In the genomic region with DNA sequence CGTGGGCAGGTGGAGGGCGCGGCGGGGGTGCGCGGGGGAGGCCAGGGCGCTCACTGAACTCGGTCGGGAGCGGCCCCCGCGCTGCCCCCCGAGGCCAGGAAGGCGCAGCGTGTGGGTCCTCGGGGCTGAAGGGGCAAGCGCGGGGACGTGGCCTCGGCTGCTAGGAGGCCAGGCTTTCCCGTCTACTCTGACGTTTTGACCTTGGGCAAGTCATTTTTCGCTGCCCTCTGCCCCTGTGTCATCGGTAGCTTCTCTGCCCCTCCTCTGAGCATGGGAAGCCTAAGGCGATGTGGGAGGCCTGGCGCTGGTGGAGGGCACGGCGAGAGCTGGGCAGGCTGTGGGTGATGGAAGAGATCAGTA, we compare ENCODE assay signal across 1 cellular context.
TF ChIP-seq lines count a peak whose summit lies in the region.

No MANE protein-coding gene starts in this region.

TF ChIP-seq in H1, 55 proteins besides CTCF, POLR2A, EP300 and RAD21:
- no peak for TF ChIP-seq RNF2 (IDR thresholded peaks at IDR 0.05; ENCODE audit: borderline replicate concordance, low read depth, low read length, missing control alignments, poor library complexity, severe bottlenecking)
- no peak for TF ChIP-seq FOSL1 (IDR thresholded peaks at IDR 0.05; ENCODE audit: insufficient read depth, low read depth, low read length)
- peak; percentile 20 for TF ChIP-seq KDM4A (IDR thresholded peaks at IDR 0.05; ENCODE audit: low read depth, low read length, severe bottlenecking)
- TF ChIP-seq TAF7 (optimal IDR thresholded peaks at IDR 0.05; ENCODE audit: borderline replicate concordance, low read depth, low read length): no peak
- no peak for TF ChIP-seq BRCA1 (IDR thresholded peaks at IDR 0.05; ENCODE audit: low read depth, low read length)
- no peak for TF ChIP-seq CEBPB (IDR thresholded peaks at IDR 0.05; ENCODE audit: low read depth, low read length)
- TF ChIP-seq ASH2L (IDR thresholded peaks at IDR 0.05; ENCODE audit: low read length): no peak
- TF ChIP-seq SAP30 (IDR thresholded peaks at IDR 0.05; ENCODE audit: insufficient read depth, insufficient replicate concordance, low read length): peak; percentile 37
- TF ChIP-seq JUND (IDR thresholded peaks at IDR 0.05; ENCODE audit: low read length): no peak
